In genomic region chr17:61783120-61783519, GRCh38 we compare ENCODE assay signal across 2 cellular contexts.
TF ChIP-seq lines count a peak whose summit lies in the region.

No MANE protein-coding gene starts in this region.

TF ChIP-seq in SK-N-SH, 30 proteins besides CTCF, POLR2A, EP300 and RAD21:
- TF ChIP-seq, protein P1, sequence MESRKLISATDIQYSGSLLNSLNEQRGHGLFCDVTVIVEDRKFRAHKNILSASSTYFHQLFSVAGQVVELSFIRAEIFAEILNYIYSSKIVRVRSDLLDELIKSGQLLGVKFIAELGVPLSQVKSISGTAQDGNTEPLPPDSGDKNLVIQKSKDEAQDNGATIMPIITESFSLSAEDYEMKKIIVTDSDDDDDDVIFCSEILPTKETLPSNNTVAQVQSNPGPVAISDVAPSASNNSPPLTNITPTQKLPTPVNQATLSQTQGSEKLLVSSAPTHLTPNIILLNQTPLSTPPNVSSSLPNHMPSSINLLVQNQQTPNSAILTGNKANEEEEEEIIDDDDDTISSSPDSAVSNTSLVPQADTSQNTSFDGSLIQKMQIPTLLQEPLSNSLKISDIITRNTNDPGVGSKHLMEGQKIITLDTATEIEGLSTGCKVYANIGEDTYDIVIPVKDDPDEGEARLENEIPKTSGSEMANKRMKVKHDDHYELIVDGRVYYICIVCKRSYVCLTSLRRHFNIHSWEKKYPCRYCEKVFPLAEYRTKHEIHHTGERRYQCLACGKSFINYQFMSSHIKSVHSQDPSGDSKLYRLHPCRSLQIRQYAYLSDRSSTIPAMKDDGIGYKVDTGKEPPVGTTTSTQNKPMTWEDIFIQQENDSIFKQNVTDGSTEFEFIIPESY (IDR thresholded peaks at IDR 0.05; ENCODE audit: borderline replicate concordance, low read depth), result no peak
- TF ChIP-seq YY1 (IDR thresholded peaks at IDR 0.05; ENCODE audit: low read depth) (no peak), ELF1 (IDR thresholded peaks at IDR 0.05) (no peak), REST (IDR thresholded peaks at IDR 0.05; ENCODE audit: low read depth, low read length) (no peak), MEF2A (IDR thresholded peaks at IDR 0.05; ENCODE audit: borderline replicate concordance, low read depth) (no peak), SMC3 (IDR thresholded peaks at IDR 0.05; ENCODE audit: low read depth, low read length) (no peak), TCF12 (IDR thresholded peaks at IDR 0.05) (no peak), MAX (IDR thresholded peaks at IDR 0.05; ENCODE audit: low read depth) (no peak), POLR2AphosphoS5 (IDR thresholded peaks at IDR 0.05; ENCODE audit: low read depth, low read length) (no peak), GATA2 (CRISPR knock-in tag; IDR thresholded peaks at IDR 0.05) (no peak), FOXM1 (IDR thresholded peaks at IDR 0.05; ENCODE audit: low read depth) (no peak), USF1 (IDR thresholded peaks at IDR 0.05; ENCODE audit: borderline replicate concordance, low read depth) (no peak), RXRA (IDR thresholded peaks at IDR 0.05; ENCODE audit: borderline replicate concordance, low read depth) (no peak), RFX5 (IDR thresholded peaks at IDR 0.05; ENCODE audit: low read length) (no peak), NRF1 (IDR thresholded peaks at IDR 0.05; ENCODE audit: low read depth, low read length) (no peak), EZH2phosphoT487 (IDR thresholded peaks at IDR 0.05; ENCODE audit: borderline replicate concordance, low read depth) (no peak), USF2 (IDR thresholded peaks at IDR 0.05; ENCODE audit: borderline replicate concordance, low read depth, low read length) (no peak), FOXJ3 (CRISPR knock-in tag; IDR thresholded peaks at IDR 0.05) (no peak)
- TF ChIP-seq, protein P2, sequence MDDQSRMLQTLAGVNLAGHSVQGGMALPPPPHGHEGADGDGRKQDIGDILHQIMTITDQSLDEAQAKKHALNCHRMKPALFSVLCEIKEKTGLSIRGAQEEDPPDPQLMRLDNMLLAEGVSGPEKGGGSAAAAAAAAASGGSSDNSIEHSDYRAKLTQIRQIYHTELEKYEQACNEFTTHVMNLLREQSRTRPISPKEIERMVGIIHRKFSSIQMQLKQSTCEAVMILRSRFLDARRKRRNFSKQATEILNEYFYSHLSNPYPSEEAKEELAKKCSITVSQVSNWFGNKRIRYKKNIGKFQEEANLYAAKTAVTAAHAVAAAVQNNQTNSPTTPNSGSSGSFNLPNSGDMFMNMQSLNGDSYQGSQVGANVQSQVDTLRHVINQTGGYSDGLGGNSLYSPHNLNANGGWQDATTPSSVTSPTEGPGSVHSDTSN (IDR thresholded peaks at IDR 0.05), result no peak
TF ChIP-seq in SK-N-SH: peak in this region for 0.

TF ChIP-seq in GM23338, 12 proteins besides CTCF, POLR2A, EP300 and RAD21 (continued from another document):
- TF ChIP-seq REST (IDR thresholded peaks at IDR 0.05; ENCODE audit: unreplicated experiment) (no peak), ZNF331 (CRISPR knock-in tag; IDR thresholded peaks at IDR 0.05; ENCODE audit: low read depth) (no peak), EZH2phosphoT487 (IDR thresholded peaks at IDR 0.05; ENCODE audit: unreplicated experiment) (no peak), ETS1 (IDR thresholded peaks at IDR 0.05) (no peak)
TF ChIP-seq in GM23338: peak in this region for 0.
